ENCODE assay signal across 2 cellular contexts in the genomic region with DNA sequence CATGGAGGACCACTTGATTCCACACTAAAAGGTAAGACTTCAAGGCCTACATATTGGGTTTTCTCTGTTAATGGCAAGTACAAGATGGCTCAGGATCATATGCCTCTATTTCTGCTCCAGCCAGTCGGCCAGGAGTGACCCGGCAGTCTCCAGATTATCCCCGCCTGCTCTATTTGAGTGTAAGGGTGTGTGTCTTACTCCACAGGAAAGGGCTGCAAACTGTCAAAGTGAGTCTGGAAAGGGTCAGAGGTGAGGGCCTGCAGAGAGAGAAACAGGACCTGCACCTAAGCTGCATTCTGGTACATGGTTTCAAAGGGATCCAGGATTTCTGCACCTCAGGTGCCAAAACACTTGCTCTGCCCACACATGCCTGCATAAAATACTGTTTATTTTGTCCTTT.
A peak's percentile ranks its signal among the peaks of the same experiment; 100 is the strongest.
TF ChIP-seq lines count a peak whose summit lies in the region.

No MANE protein-coding gene starts in this region.

TF ChIP-seq in HCT116, 20 proteins besides CTCF, POLR2A, EP300 and RAD21:
- TF ChIP-seq, protein P1, sequence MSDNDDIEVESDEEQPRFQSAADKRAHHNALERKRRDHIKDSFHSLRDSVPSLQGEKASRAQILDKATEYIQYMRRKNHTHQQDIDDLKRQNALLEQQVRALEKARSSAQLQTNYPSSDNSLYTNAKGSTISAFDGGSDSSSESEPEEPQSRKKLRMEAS (IDR thresholded peaks at IDR 0.05) = no peak
- 0 out of 2 replicates have a peak, but pooled peaks have one; percentile 21 for TF ChIP-seq JUND (IDR thresholded peaks at IDR 0.05)

TF ChIP-seq in GM12878, 131 proteins besides CTCF, POLR2A, EP300 and RAD21:
- TF ChIP-seq POU2F2 (IDR thresholded peaks at IDR 0.05; ENCODE audit: borderline replicate concordance, low read depth, low read length) = no peak
- TF ChIP-seq POLR2AphosphoS2 (IDR thresholded peaks at IDR 0.05; ENCODE audit: low read depth, low read length) = peak; percentile 16; the same call in 1 of the 2 replicates
